ENCODE assay signal across 8 cellular contexts in genomic region chr19:1103691-1104451, GRCh38. TPM values are rescaled to one million over a fixed set of nuclear protein-coding genes. Genes with fewer than 3 reads are reported as not detected.
A peak's percentile ranks its signal among the peaks of the same experiment; 100 is the strongest.
DNase-seq lines count a peak whose midpoint lies in the region; ATAC-seq and TF ChIP-seq lines count a peak whose summit lies in the region.

GPX4 (plus strand) TSS chr19:1103994; CDS start chr19:1104044, 50 bp downstream.

- peak within 1 kb of the TSS; percentile 78 to 92 (median 86) for H3K4me3 Mint-ChIP-seq in IgD-negative memory B cell

- H3K4me3 ChIP-seq in epithelial cell of esophagus (ENCODE audit: low read length): peak within 1 kb of the TSS; percentile 57
- H3K4me3 ChIP-seq in mucosa of descending colon: peak within 1 kb of the TSS; percentile 47

- ATAC-seq in GM21528 (IDR thresholded peaks at IDR 0.05; ENCODE audit: low FRiP score, unreplicated experiment) (peak; percentile 54), mucosa of descending colon (peak; percentile 91)

- intact Hi-C loops in mucosa of descending colon (cut with DNase I, micrococcal nuclease): no loop called here

- H3K27me3 Mint-ChIP-seq in IgD-negative memory B cell: no peaks in the 10 kb centered on the region

- peaks cover 17 to 26% (median 22%) of the 10 kb centered on the region in 3 donors for H3K4me1 Mint-ChIP-seq in IgD-negative memory B cell

- peaks cover 3% of the 10 kb centered on the region for H3K36me3 ChIP-seq in mucosa of descending colon (ENCODE audit: low read depth)

- no peaks in the 10 kb centered on the region for H3K9me3 ChIP-seq in mucosa of descending colon

- H3K4me1 ChIP-seq in mucosa of descending colon (ENCODE audit: low read depth): peaks cover 24% of the 10 kb centered on the region

- H3K9me3 Mint-ChIP-seq in IgD-negative memory B cell: peaks cover 0 to 2% (median 0%) of the 10 kb centered on the region in 3 donors

- no peaks in the 10 kb centered on the region for H3K36me3 Mint-ChIP-seq in IgD-negative memory B cell

- H3K27ac Mint-ChIP-seq in IgD-negative memory B cell: peak within 1 kb of the TSS; percentile 94 to 97 (median 96)

- DNase-seq in DMS 273 (lab: John Stamatoyannopoulos, UW; ENCODE audit: unreplicated experiment) (peak; percentile 100), OCI-M2 (lab: John Stamatoyannopoulos, UW; ENCODE audit: unreplicated experiment) (peak; percentile 87), activated T-cell treated with anti-CD3 and anti-CD28 coated beads for 4 hours (peak; percentile 97), epithelial cell of esophagus (ENCODE audit: low read depth) (peak; percentile 100), mucosa of descending colon (peak; percentile 99 to 100 (median 99))
- DNase-seq in stimulated activated CD8-positive, alpha-beta memory T cell treated with anti-CD3 and anti-CD28 coated beads, Interleukin-4, amount 100 ng/mL, for 24 hours (ENCODE audit: low read depth): peak; percentile 97

- TF ChIP-seq CTCF in epithelial cell of esophagus (IDR thresholded peaks at IDR 0.05; ENCODE audit: insufficient read depth, low read depth, low read length, missing control alignments) (no peak), mucosa of descending colon (IDR thresholded peaks at IDR 0.05) (peak; percentile 29)

RNA-seq across cellular contexts. Expression of gene GPX4, which starts in this region (rescaled TPM):
- 460 TPM for polyA plus RNA-seq in IgD-negative memory B cell
- 100 to 1,000 TPM; 126 to 187 (median 144) TPM for total RNA-seq in mucosa of descending colon

Comparison
In these comparisons a context has a peak if more than half of its experiments do, and no peak if none do; other contexts are left out.
1. Peak in every context shown above with its lines: DNase-seq, ATAC-seq and H3K4me3 ChIP-seq.